Comparison of ENCODE assay signal across 11 cellular contexts in genomic region chr4:128228778-128229457, GRCh38. TPM values are rescaled to one million over a fixed set of nuclear protein-coding genes. Genes with fewer than 3 reads are reported as not detected.
DNase-seq lines count a peak whose midpoint lies in the region; ATAC-seq lines count a peak whose summit lies in the region.
"Had no signal": no experiment of that assay in that cellular context is flagged by ENCODE, and none has a peak within 500 bp of the region (broad histone marks: within the 10 kb centered on the region; RNA-seq: fewer than 3 reads in every experiment).

No MANE protein-coding gene starts in this region.

- no peaks in the 10 kb centered on the region for H3K36me3 ChIP-seq in endocrine pancreas (ENCODE audit: control insufficient read depth, insufficient read depth, low read length)
- no peaks in the 10 kb centered on the region for H3K36me3 ChIP-seq in H7 (replicated peaks; ENCODE audit: control insufficient read depth, insufficient read depth, low read length)

- H3K27me3 ChIP-seq in endocrine pancreas (ENCODE audit: control insufficient read depth, insufficient read depth, low read length) (no peaks in the 10 kb centered on the region), H7 (ENCODE audit: control insufficient read depth, insufficient read depth, low read length) (no peaks in the 10 kb centered on the region)

- ATAC-seq in GM19455 (IDR thresholded peaks at IDR 0.05; ENCODE audit: unreplicated experiment), result no peak

- DNase-seq in DMS153 treated with DMSO at 0.1 percent for 48 hours (lab: John Stamatoyannopoulos, UW; ENCODE audit: unreplicated experiment) (peak; percentile 17), DMS153 (lab: John Stamatoyannopoulos, UW) (no peak), NCI-H82 (lab: John Stamatoyannopoulos, UW) (peak; percentile 98), retina (peak; percentile 83), H7 (no peak)
- DNase-seq in activated CD4-positive, alpha-beta T cell treated with anti-CD3 and anti-CD28 coated beads for 4 hours, result no peak
- DNase-seq: activated naive CD8-positive, alpha-beta T cell treated with anti-CD3 and anti-CD28 coated beads, Interleukin-2, amount 10 ng/mL, durations not matched to agents 7 days and 5 days; mesendoderm; NCI-H187 treated with DMSO at 0.1 percent for 48 hours had no signal

- H3K4me3 ChIP-seq in endocrine pancreas (ENCODE audit: control insufficient read depth, insufficient read depth, low read length), result peak overlapping the region; percentile 40
- H3K4me3 ChIP-seq in H7 (ENCODE audit: insufficient read depth, low read depth, low read length), result no peak overlapping the region

- H3K9ac ChIP-seq in endocrine pancreas (ENCODE audit: control insufficient read depth, insufficient read depth, low read length), result no peak overlapping the region

- H3K9me3 ChIP-seq in endocrine pancreas (ENCODE audit: control insufficient read depth, low read length), result no peaks in the 10 kb centered on the region

- H3K4me1 ChIP-seq in endocrine pancreas (ENCODE audit: control insufficient read depth, insufficient read depth, low read length), result peaks cover 23% of the 10 kb centered on the region

RNA-seq across cellular contexts. Expression of gene PGRMC2, which starts 58.7 kb away (rescaled TPM):
- 9.7 and 17.5 TPM in 2 replicates for total RNA-seq in H7 (2014; rRNA removed; shearing (Covaris generic))

Comparison
In these comparisons a context has a peak if more than half of its experiments do, and no peak if none do; other contexts are left out.
1. DNase-seq: peak in DMS153 treated with DMSO at 0.1 percent for 48 hours (single experiment), NCI-H82 (single experiment) and retina (single experiment); none in DMS153 (single experiment), H7 (single experiment) and activated CD4-positive, alpha-beta T cell treated with anti-CD3 and anti-CD28 coated beads for 4 hours (0 of 2).